Comparison of ENCODE assay signal across 27 cellular contexts in the genomic region with DNA sequence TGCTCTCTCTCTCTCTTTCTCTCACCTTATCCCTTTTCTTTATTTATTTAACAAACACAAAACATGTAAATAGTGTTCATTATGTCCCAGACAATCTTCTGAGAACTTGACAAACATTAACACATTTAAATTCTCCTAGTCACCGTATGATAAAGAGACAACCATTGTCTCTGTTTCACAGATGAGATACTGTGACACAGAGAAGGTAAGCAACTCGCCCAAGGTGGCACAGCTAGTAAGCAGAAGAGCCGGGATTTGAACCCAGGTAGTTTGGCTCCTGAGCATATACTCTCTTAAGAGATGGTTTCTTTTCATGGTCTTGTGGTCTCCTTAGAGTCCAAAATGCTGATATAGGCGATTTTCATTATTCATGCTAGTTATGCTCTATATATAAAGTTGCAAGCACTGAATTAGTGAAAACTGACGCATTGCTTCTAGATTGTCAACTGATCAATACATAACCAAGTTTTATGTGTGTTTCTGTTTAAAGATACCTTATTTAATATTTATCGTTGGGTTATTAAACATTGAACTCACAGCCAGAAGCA.
"Had no signal": no experiment of that assay in that cellular context is flagged by ENCODE, and none has a peak within 500 bp of the region (broad histone marks: within the 10 kb centered on the region; RNA-seq: fewer than 3 reads in every experiment).

No MANE protein-coding gene starts in this region.

- H3K9ac ChIP-seq: neural progenitor cell, parathyroid adenoma had no signal

- H3K4me1 ChIP-seq: parathyroid adenoma, testis, tibial nerve, upper lobe of right lung, vagina had no signal

- H3K27ac Mint-ChIP-seq: stimulated activated naive B cell treated with anti-CD40 and anti-IgM and Interleukin-4, amounts not matched to agents 10 μg/mL and 1 μg/mL and 100 μg/mL, for 72 hours had no signal

- ATAC-seq: esophagus mucosa; heart left ventricle; left lobe of liver; mucosa of descending colon; naive thymus-derived CD8-positive, alpha-beta T cell; psoas muscle; sciatic nerve; stimulated activated naive B cell treated with anti-CD40 and anti-IgM and Interleukin-4, amounts not matched to agents 10 μg/mL and 1 μg/mL and 100 μg/mL, for 72 hours; stimulated activated naive CD8-positive, alpha-beta T cell treated with anti-CD3 and anti-CD28 coated beads, Interleukin-15, amount 100 ng/mL, for 72 hours; upper lobe of right lung had no signal

- H3K27ac ChIP-seq: heart left ventricle, neural progenitor cell, parathyroid adenoma, psoas muscle, spleen, testis, tibial nerve, upper lobe of right lung, vagina had no signal

- H3K36me3 ChIP-seq: neural progenitor cell, upper lobe of right lung had no signal

- H3K9me3 ChIP-seq: heart left ventricle, mucosa of descending colon, psoas muscle, spleen, testis, tibial nerve, upper lobe of right lung, vagina had no signal

- H3K4me3 Mint-ChIP-seq: naive thymus-derived CD8-positive, alpha-beta T cell; neural progenitor cell; stimulated activated naive B cell treated with anti-CD40 and anti-IgM and Interleukin-4, amounts not matched to agents 10 μg/mL and 1 μg/mL and 100 μg/mL, for 72 hours; stimulated activated naive CD8-positive, alpha-beta T cell treated with anti-CD3 and anti-CD28 coated beads, Interleukin-15, amount 100 ng/mL, for 72 hours had no signal

- H2AFZ ChIP-seq: parathyroid adenoma had no signal

- H3K27me3 Mint-ChIP-seq: naive thymus-derived CD8-positive, alpha-beta T cell; stimulated activated naive B cell treated with anti-CD40 and anti-IgM and Interleukin-4, amounts not matched to agents 10 μg/mL and 1 μg/mL and 100 μg/mL, for 72 hours; stimulated activated naive CD8-positive, alpha-beta T cell treated with anti-CD3 and anti-CD28 coated beads, Interleukin-15, amount 100 ng/mL, for 72 hours had no signal

- H3K27me3 ChIP-seq: dorsolateral prefrontal cortex, heart left ventricle, neural progenitor cell, spleen, testis, tibial nerve, upper lobe of right lung, vagina had no signal

- FAIRE-seq: endometrium, frontal cortex, islet of Langerhans had no signal

- H3K4me3 ChIP-seq: coronary artery, heart left ventricle, mucosa of descending colon, neural progenitor cell, psoas muscle, spleen, testis, tibial nerve, upper lobe of right lung, vagina had no signal

- H3K79me2 ChIP-seq: parathyroid adenoma had no signal

- DNase-seq: dorsolateral prefrontal cortex; effector CD8-positive, alpha-beta T cell; heart left ventricle; hippocampal formation; mammary epithelial cell; mucosa of descending colon; naive thymus-derived CD8-positive, alpha-beta T cell; psoas muscle; spleen; stimulated activated CD4-positive, alpha-beta T cell treated with anti-CD3 and anti-CD28 coated beads, Interleukin-15, amount 100 ng/mL, for 24 hours; stimulated activated CD4-positive, alpha-beta T cell treated with anti-CD3 and anti-CD28 coated beads, Interleukin-1b, Interleukin-23, amount 100 ng/mL, for 48 hours; stimulated activated CD4-positive, alpha-beta T cell treated with anti-CD3 and anti-CD28 coated beads, Interleukin-4, amount 100 ng/mL, for 24 hours; stimulated activated naive B cell treated with anti-CD40 and anti-IgM and Interleukin-4, amounts not matched to agents 10 μg/mL and 1 μg/mL and 100 μg/mL, for 72 hours; stimulated activated naive CD8-positive, alpha-beta T cell treated with anti-CD3 and anti-CD28 coated beads, Interleukin-15, amount 100 ng/mL, for 72 hours; testis; upper lobe of right lung had no signal
